ENCODE assay signal across 9 cellular contexts in genomic region chr2:23066701-23067100, GRCh38.
"Had no signal": no experiment of that assay in that cellular context is flagged by ENCODE, and none has a peak within 500 bp of the region (broad histone marks: within the 10 kb centered on the region; RNA-seq: fewer than 3 reads in every experiment).

No MANE protein-coding gene starts in this region.

- H3K4me1 ChIP-seq: HAP-1 had no signal

- H3K27ac ChIP-seq: GM23248, HL-60 had no signal

- H3K4me3 ChIP-seq: GM23248, HAP-1, K562 had no signal

- FAIRE-seq: K562 had no signal

- H3K9ac ChIP-seq: GM23248 had no signal

- H3K9me3 ChIP-seq: HAP-1 had no signal

- DNase-seq: GM23248, GOT3, H7, HFFc6, IMR-90 had no signal

- H2AFZ ChIP-seq: GM23248 had no signal

- ATAC-seq: HCT116, K562 had no signal

- H3K36me3 ChIP-seq: HAP-1 had no signal
